ENCODE assay signal across 16 cellular contexts in genomic region chr7:47277321-47277781, GRCh38.
A peak's percentile ranks its signal among the peaks of the same experiment; 100 is the strongest.
DNase-seq lines count a peak whose midpoint lies in the region; ATAC-seq, FAIRE-seq and TF ChIP-seq lines count a peak whose summit lies in the region.
"Had no signal": no experiment of that assay in that cellular context is flagged by ENCODE, and none has a peak within 500 bp of the region (broad histone marks: within the 10 kb centered on the region; RNA-seq: fewer than 3 reads in every experiment).

No MANE protein-coding gene starts in this region.

- no peak overlapping the region for H3K18ac ChIP-seq in H9 (ENCODE audit: insufficient read length, low read depth, low read length)

- H3K9me3 ChIP-seq in HepG2 (ENCODE audit: low read length) (no peaks in the 10 kb centered on the region), right lobe of liver (no peaks in the 10 kb centered on the region), neural progenitor cell (ENCODE audit: low read depth) (no peaks in the 10 kb centered on the region), sigmoid colon (no peaks in the 10 kb centered on the region), H9 (ENCODE audit: control insufficient read depth, low read depth, low read length) (no peaks in the 10 kb centered on the region)
- H3K9me3 ChIP-seq: BLaER1 treated with 17β-estradiol and CSF1 and Interleukin-3, amounts not matched to agents 10 nM and 100 nM had no signal

- H3K4me1 ChIP-seq in HepG2 (ENCODE audit: insufficient read depth, low read length) (peaks cover 7% of the 10 kb centered on the region; the same call in 1 of the 2 replicates), right lobe of liver (peaks cover 0 to 19% (median 8%) of the 10 kb centered on the region in 4 donors), neural progenitor cell (no peaks in the 10 kb centered on the region), sigmoid colon (no peaks in the 10 kb centered on the region), H9 (ENCODE audit: insufficient read depth, low read length) (no peaks in the 10 kb centered on the region)

- no peak overlapping the region for H3K14ac ChIP-seq in H9 (ENCODE audit: insufficient read depth, low read length)

- H2AK5ac ChIP-seq in H9 (ENCODE audit: insufficient read length, low read length) = no peak overlapping the region

- intact Hi-C loops in HepG2 (cut with micrococcal nuclease; ENCODE audit: unreplicated experiment) = no loop called here
- intact Hi-C loops in right lobe of liver (cut with DNase I) = loop anchor here in 1 of 2 donors (10.0 kb wide), 1 partner anchor 547 kb away; no protein-coding TSS in a partner anchor
- intact Hi-C loops in sigmoid colon (cut with DNase I) = no loop called here

- no peak for TF ChIP-seq CTCF in HepG2 (CRISPR knock-in tag; IDR thresholded peaks at IDR 0.05)
- no peak for TF ChIP-seq CTCF in right lobe of liver (IDR thresholded peaks at IDR 0.05)
- no peak for TF ChIP-seq CTCF in neural progenitor cell (IDR thresholded peaks at IDR 0.05)
- TF ChIP-seq CTCF in sigmoid colon (IDR thresholded peaks at IDR 0.05) = no peak
- no peak for TF ChIP-seq CTCF in H9 (conservative IDR thresholded peaks at IDR 0.05)

- H3K9me3 Mint-ChIP-seq in neural progenitor cell (no peaks in the 10 kb centered on the region), H9 (no peaks in the 10 kb centered on the region; a peak in 1 of 5 replicates)

- H3K36me3 Mint-ChIP-seq in neural progenitor cell = peaks cover 12% of the 10 kb centered on the region
- H3K36me3 Mint-ChIP-seq in H9 (ENCODE audit: insufficient read depth in 1 of 3, low read depth in 3 of 3) = peaks cover 4 to 11% (median 5%) of the 10 kb centered on the region in 3 experiments; a peak in 4 of 7 replicates
- H3K36me3 Mint-ChIP-seq: CD4-positive, CD25-positive, alpha-beta regulatory T cell had no signal

- H3K56ac ChIP-seq in H9 (ENCODE audit: insufficient read length, low read depth, low read length) = no peak overlapping the region

- H3K27ac Mint-ChIP-seq in neural progenitor cell (peak overlapping the region; percentile 87), H9 (peak overlapping the region in 1 of 3 experiments; percentile 74; a peak in 1 of 7 replicates)

- H3K27me3 ChIP-seq in HepG2 (ENCODE audit: control insufficient read depth in 1 of 2, insufficient read depth in 2 of 2, low read length in 2 of 2) = no peaks in the 10 kb centered on the region
- no peaks in the 10 kb centered on the region for H3K27me3 ChIP-seq in right lobe of liver
- no peaks in the 10 kb centered on the region for H3K27me3 ChIP-seq in neural progenitor cell
- H3K27me3 ChIP-seq in sigmoid colon = no peaks in the 10 kb centered on the region
- H3K27me3 ChIP-seq in H9 (ENCODE audit: insufficient read depth, low read length) = no peaks in the 10 kb centered on the region
- H3K27me3 ChIP-seq: BLaER1 treated with 17β-estradiol and CSF1 and Interleukin-3, amounts not matched to agents 10 nM and 100 nM had no signal

- H3K4me1 Mint-ChIP-seq in neural progenitor cell = no peaks in the 10 kb centered on the region
- peaks cover 0 to 1% of the 10 kb centered on the region in 2 experiments; a peak in 1 of 4 replicates for H3K4me1 Mint-ChIP-seq in H9
- H3K4me1 Mint-ChIP-seq: CD4-positive, CD25-positive, alpha-beta regulatory T cell had no signal

- no peak overlapping the region for H3T11ph ChIP-seq in H9 (ENCODE audit: low read length)

- no peak overlapping the region for H3K4me2 ChIP-seq in HepG2 (ENCODE audit: low read depth, low read length)
- no peak overlapping the region for H3K4me2 ChIP-seq in neural progenitor cell
- H3K4me2 ChIP-seq in H9 (ENCODE audit: insufficient read depth, insufficient read length, low read length) = no peak overlapping the region
- H3K4me2 ChIP-seq: BLaER1 treated with 17β-estradiol and CSF1 and Interleukin-3, amounts not matched to agents 10 nM and 100 nM had no signal

- no peaks in the 10 kb centered on the region for H3K79me1 ChIP-seq in H9 (ENCODE audit: insufficient read depth, low read depth, low read length, poor library complexity, severe bottlenecking)

- no peak overlapping the region for H3K4me3 Mint-ChIP-seq in neural progenitor cell
- H3K4me3 Mint-ChIP-seq in H9 = no peak overlapping the region
- H3K4me3 Mint-ChIP-seq: CD4-positive, CD25-positive, alpha-beta regulatory T cell had no signal

- CTCF ChIA-PET in HepG2 (lab: Yijun Ruan, JAX; ENCODE audit: low intra/inter-chr PET ratio, low total read pairs) = no interaction called here

- no peak for ATAC-seq in HepG2
- ATAC-seq in right lobe of liver = no peak
- ATAC-seq in GM19324 (IDR thresholded peaks at IDR 0.05; ENCODE audit: low FRiP score, unreplicated experiment) = no peak
- ATAC-seq: HCT116, K562 had no signal

- no peak overlapping the region for H2BK120ac ChIP-seq in H9 (ENCODE audit: low read depth, low read length, poor library complexity, severe bottlenecking)

- no peak overlapping the region for H2BK15ac ChIP-seq in H9 (ENCODE audit: low read depth, low read length)

- in situ Hi-C loops in HepG2 (cut with HindIII; ENCODE audit: extremely low pct_ligation_motif_present, low pct_unique_long_range_greater_than_20kb) = loop anchor here (25.0 kb wide), 1 partner anchor 560 kb away; no protein-coding TSS in a partner anchor

- H3K23ac ChIP-seq in H9 (ENCODE audit: insufficient read length, low read depth, low read length) = no peak overlapping the region

- H3F3A ChIP-seq in neural progenitor cell (ENCODE audit: low read depth) = no peaks in the 10 kb centered on the region

- no peak overlapping the region for H2BK12ac ChIP-seq in H9 (ENCODE audit: insufficient read length, low read depth, low read length)

- no peak overlapping the region for H4K8ac ChIP-seq in H9 (replicated peaks; ENCODE audit: insufficient read length, low read depth, low read length)

- H3K79me2 ChIP-seq in HepG2 (ENCODE audit: insufficient read depth, low read length) = no peaks in the 10 kb centered on the region
- H3K79me2 ChIP-seq in neural progenitor cell (ENCODE audit: low read depth) = no peaks in the 10 kb centered on the region
- no peaks in the 10 kb centered on the region for H3K79me2 ChIP-seq in H9 (ENCODE audit: insufficient read depth, low read length)

- no peak overlapping the region for H3K4me3 ChIP-seq in HepG2 (replicated peaks in 1 of 3; ENCODE audit: insufficient read depth in 1 of 3, low read depth in 2 of 3, low read length in 3 of 3)
- H3K4me3 ChIP-seq in right lobe of liver = no peak overlapping the region
- no peak overlapping the region for H3K4me3 ChIP-seq in neural progenitor cell
- H3K4me3 ChIP-seq in sigmoid colon = no peak overlapping the region
- H3K4me3 ChIP-seq: BLaER1 treated with 17β-estradiol and CSF1 and Interleukin-3, amounts not matched to agents 10 nM and 100 nM; K562 had no signal

- TF ChIP-seq POLR2A in HepG2 (IDR thresholded peaks at IDR 0.05; ENCODE audit: insufficient read depth in 1 of 2, low read depth in 2 of 2, low read length in 2 of 2) (no peak), right lobe of liver (IDR thresholded peaks at IDR 0.05) (no peak), sigmoid colon (IDR thresholded peaks at IDR 0.05) (no peak)

- no peak overlapping the region for H2BK5ac ChIP-seq in H9 (ENCODE audit: insufficient read length, low read length)

- no peak overlapping the region for H3K4ac ChIP-seq in H9 (ENCODE audit: low read depth, low read length)

- H4K91ac ChIP-seq in H9 (ENCODE audit: insufficient read length, low read depth, low read length) = no peak overlapping the region

- H3K36me3 ChIP-seq in HepG2 (replicated peaks in 1 of 2; ENCODE audit: control insufficient read depth in 1 of 2, insufficient read depth in 2 of 2, low read length in 2 of 2) (peaks cover 31 to 59% of the 10 kb centered on the region in 2 experiments), right lobe of liver (peaks cover 0 to 22% (median 14%) of the 10 kb centered on the region in 4 donors), neural progenitor cell (no peaks in the 10 kb centered on the region), sigmoid colon (peaks cover 2 to 62% (median 25%) of the 10 kb centered on the region in 4 donors)

- no peak for TF ChIP-seq EP300 in HepG2 (IDR thresholded peaks at IDR 0.05; ENCODE audit: low read depth in 2 of 2, low read length in 2 of 2)
- TF ChIP-seq EP300 in HepG2 (CRISPR knock-in tag; IDR thresholded peaks at IDR 0.05; ENCODE audit: borderline replicate concordance) = no peak
- TF ChIP-seq EP300 in sigmoid colon (IDR thresholded peaks at IDR 0.05) = no peak

- peaks cover 2% of the 10 kb centered on the region for H3K27me3 Mint-ChIP-seq in neural progenitor cell (ENCODE audit: insufficient read depth, low read depth)
- H3K27me3 Mint-ChIP-seq in H9 (ENCODE audit: low read depth) = no peaks in the 10 kb centered on the region
- H3K27me3 Mint-ChIP-seq: CD4-positive, CD25-positive, alpha-beta regulatory T cell had no signal

- POLR2A ChIA-PET in HepG2 (lab: Yijun Ruan, JAX) = no interaction called here

- H3K9ac ChIP-seq in HepG2 (ENCODE audit: insufficient read depth, low read depth, low read length) (no peak overlapping the region), neural progenitor cell (no peak overlapping the region), H9 (ENCODE audit: extremely low read depth, insufficient read length, low read length) (no peak overlapping the region)
- H3K9ac ChIP-seq: BLaER1 treated with 17β-estradiol and CSF1 and Interleukin-3, amounts not matched to agents 10 nM and 100 nM had no signal

- H4K20me1 ChIP-seq in HepG2 (ENCODE audit: insufficient read depth, low read length) = peaks cover 10% of the 10 kb centered on the region; the same call in 1 of the 2 replicates
- no peaks in the 10 kb centered on the region for H4K20me1 ChIP-seq in neural progenitor cell (ENCODE audit: low read depth)
- H4K20me1 ChIP-seq in H9 (ENCODE audit: control insufficient read depth, insufficient read depth, insufficient read length) = no peaks in the 10 kb centered on the region

- over 99% methylated on average over 13 of the region's 20 CpGs for WGBS in HepG2 (ENCODE audit: low lambda C conversion rate)
- 95% methylated on average over 11 of the region's 20 CpGs for WGBS in right lobe of liver (ENCODE audit: insufficient coverage, low coverage, low lambda C conversion rate, missing lambda C conversion rate)
- 90 to 92% methylated on average over 20 of the region's 20 CpGs for WGBS in sigmoid colon, 2 donors
- no CpG with 5 or more reads among the region's 20 CpGs for WGBS in H9 (ENCODE audit: extremely low coverage, insufficient read length, low lambda C conversion rate)

- BruUV-seq in HepG2 (replicated peaks; lab: Mats Ljungman, UMichigan) = no TSS peak

- H4K5ac ChIP-seq in H9 (ENCODE audit: insufficient read length, low read depth, low read length) = no peak overlapping the region

- H2AFZ ChIP-seq in HepG2 (ENCODE audit: low read length) (no peak overlapping the region), neural progenitor cell (replicated peaks) (no peak overlapping the region), H9 (ENCODE audit: low read length) (no peak overlapping the region)

- no peak for FAIRE-seq in HepG2 (lab: Jason Lieb, UNC)
- FAIRE-seq: H1, K562 had no signal

- TF ChIP-seq RAD21 in HepG2 (CRISPR knock-in tag; IDR thresholded peaks at IDR 0.05) = no peak

- no peak overlapping the region for H2BK20ac ChIP-seq in H9 (ENCODE audit: low read depth, low read length, poor library complexity, severe bottlenecking)

- H3K27ac ChIP-seq in HepG2 (ENCODE audit: extremely low read length, insufficient read depth, low read length) = no peak overlapping the region
- no peak overlapping the region for H3K27ac ChIP-seq in right lobe of liver
- H3K27ac ChIP-seq in neural progenitor cell = no peak overlapping the region
- H3K27ac ChIP-seq in sigmoid colon = no peak overlapping the region
- no peak overlapping the region for H3K27ac ChIP-seq in H9 (ENCODE audit: insufficient read length, low read depth, low read length)
- H3K27ac ChIP-seq: BLaER1 treated with 17β-estradiol and CSF1 and Interleukin-3, amounts not matched to agents 10 nM and 100 nM; HL-60 had no signal

- DNase-seq in HepG2 (ENCODE audit: low spot score) = no peak
- DNase-seq in right lobe of liver = no peak
- DNase-seq in neural progenitor cell (ENCODE audit: low spot score) = no peak
- DNase-seq in sigmoid colon = peak; percentile 60
- DNase-seq in NCI-H2081 (lab: John Stamatoyannopoulos, UW) = no peak
- no peak for DNase-seq in H9
- DNase-seq: ACHN; Calu3; CD4-positive, CD25-positive, alpha-beta regulatory T cell; DMS 273 treated with DMSO at 0.1 percent for 48 hours had no signal

- H3K23me2 ChIP-seq in H9 (ENCODE audit: insufficient read length, low read depth, low read length, poor library complexity, severe bottlenecking) = no peaks in the 10 kb centered on the region
